6 cellular contexts compared by ENCODE assay signal in genomic region chr7:73188287-73188686, GRCh38.
DNase-seq lines count a peak whose midpoint lies in the region; TF ChIP-seq lines count a peak whose summit lies in the region.
"Not testable (repeated sequence)": the region's sequence is repeated elsewhere in the genome, so short reads cannot be mapped to it uniquely, and the experiment has no call there.

No MANE protein-coding gene starts in this region.

- DNase-seq in activated CD8-positive, alpha-beta memory T cell treated with anti-CD3 and anti-CD28 coated beads for 24 hours, result peak; percentile 3
- DNase-seq in cardiac septum (ENCODE audit: low spot score) (peak; percentile 66), mesenteric fat pad (ENCODE audit: low spot score) (peak; percentile 12), posterior vena cava (ENCODE audit: low spot score) (peak; percentile 19), sigmoid colon (peak; percentile 37), stomach (peak; percentile 13)

- not testable (repeated sequence) for H3K4me1 ChIP-seq in sigmoid colon, stomach

- not testable (repeated sequence) for H3K4me3 ChIP-seq in sigmoid colon, stomach

- not testable (repeated sequence) for TF ChIP-seq EP300 in sigmoid colon (IDR thresholded peaks at IDR 0.05); stomach (IDR thresholded peaks at IDR 0.05)

- intact Hi-C loops in cardiac septum (cut with DNase I); posterior vena cava (cut with DNase I); sigmoid colon (cut with DNase I); stomach (cut with DNase I; ENCODE audit: low total_unique reads): not testable (repeated sequence)

- TF ChIP-seq POLR2A in sigmoid colon (IDR thresholded peaks at IDR 0.05); stomach (IDR thresholded peaks at IDR 0.05): not testable (repeated sequence)

- TF ChIP-seq CTCF in sigmoid colon (IDR thresholded peaks at IDR 0.05); stomach (IDR thresholded peaks at IDR 0.05): not testable (repeated sequence)

- H3K27me3 ChIP-seq in sigmoid colon, stomach: not testable (repeated sequence)

- not testable (repeated sequence) for H3K36me3 ChIP-seq in sigmoid colon, stomach

- WGBS in sigmoid colon, 2 donors, result 97% methylated on average over 6 of the region's 9 CpGs
- WGBS in stomach, 5 donors, result 92 to 98% (median 95%) methylated on average over 3 to 5 of the region's 9 CpGs; no CpG with 5 or more reads in 2 of the 5 donors

- not testable (repeated sequence) for H3K27ac ChIP-seq in sigmoid colon, stomach

- H3K9me3 ChIP-seq in sigmoid colon, stomach: not testable (repeated sequence)

Comparison
In these comparisons a context has a peak if more than half of its experiments do, and no peak if none do; other contexts are left out.
1. DNase-seq: peak in every context shown above with its lines; median percentile 66 in cardiac septum; 37 in sigmoid colon; 19 in posterior vena cava; 13 in stomach; 12 in mesenteric fat pad; 3 in activated CD8-positive, alpha-beta memory T cell treated with anti-CD3 and anti-CD28 coated beads for 24 hours.